ENCODE assay signal across 12 cellular contexts in genomic region chr9:123343428-123344272, GRCh38. TPM values are rescaled to one million over a fixed set of nuclear protein-coding genes. Genes with fewer than 3 reads are reported as not detected.
DNase-seq lines count a peak whose midpoint lies in the region; ATAC-seq and TF ChIP-seq lines count a peak whose summit lies in the region.
"Had no signal": no experiment of that assay in that cellular context is flagged by ENCODE, and none has a peak within 500 bp of the region (broad histone marks: within the 10 kb centered on the region; RNA-seq: fewer than 3 reads in every experiment).

No MANE protein-coding gene starts in this region.

- DNase-seq in GM12865 (ENCODE audit: low read depth) (peak; percentile 90), KBM-7 (peak; percentile 84), kidney glomerular epithelial cell (lab: John Stamatoyannopoulos, UW) (peak; percentile 29), dermis blood vessel endothelial cell (no peak), T-helper 1 cell (no peak)
- no peak for DNase-seq in stimulated activated CD4-positive, alpha-beta T cell treated with anti-CD3 and anti-CD28 coated beads, Interleukin-12 subunit alpha, Interleukin-12 subunit beta, amount 100 ng/mL, for 4 hours
- DNase-seq: activated naive CD4-positive, alpha-beta T cell treated with Interleukin-2 at 50 U/mL for 16 hours; NCI-H2171 treated with DMSO at 0.1 percent for 48 hours had no signal

- in situ Hi-C loops in KBM-7 (cut with MboI; ENCODE audit: low pct_unique_long_range_greater_than_20kb, low sequenced_read_pairs), result no loop called here

- peak; percentile 20 for ATAC-seq in GM21619 (IDR thresholded peaks at IDR 0.05; ENCODE audit: unreplicated experiment)
- ATAC-seq in GM21529 (IDR thresholded peaks at IDR 0.05; ENCODE audit: unreplicated experiment), result no peak

- peak overlapping the region; percentile 1 for H3K4me3 ChIP-seq in GM12865 (ENCODE audit: low read depth, low read length)

- no peak for TF ChIP-seq CTCF in GM12865 (IDR thresholded peaks at IDR 0.05; ENCODE audit: insufficient read depth, low read depth, low read length, missing control alignments)

RNA-seq across cellular contexts. Expression of gene CRB2, which starts 12.3 kb away (rescaled TPM):
- not detected in 2 replicates for total RNA-seq in dermis blood vessel endothelial cell
- total RNA-seq: mesenteric fat pad; T-helper 2 cell treated with Interferon-gamma antibody and Interleukin-4, amounts not matched to agents 100 ng/mL and 5 ng/mL, for 36 hours had no signal

Comparison
In these comparisons a context has a peak if more than half of its experiments do, and no peak if none do; other contexts are left out.
1. DNase-seq: peak in GM12865 (single experiment), KBM-7 (single experiment) and kidney glomerular epithelial cell (single experiment); none in stimulated activated CD4-positive, alpha-beta T cell treated with anti-CD3 and anti-CD28 coated beads, Interleukin-12 subunit alpha, Interleukin-12 subunit beta, amount 100 ng/mL, for 4 hours (single experiment), dermis blood vessel endothelial cell (single experiment) and T-helper 1 cell (0 of 5).